8 cellular contexts compared by ENCODE assay signal in genomic region chr17:75978938-75979704, GRCh38. TPM values are rescaled to one million over a fixed set of nuclear protein-coding genes. Genes with fewer than 3 reads are reported as not detected.
DNase-seq lines count a peak whose midpoint lies in the region; ATAC-seq, FAIRE-seq and TF ChIP-seq lines count a peak whose summit lies in the region.

Gene ACOX1 (minus strand): TSS chr17:75979166. CDS start chr17:75979073, 93 bp downstream.
Gene TEN1 (plus strand): TSS chr17:75979240. CDS start chr17:75986193, 6,953 bp downstream.

- H3K9me1 ChIP-seq in keratinocyte (ENCODE audit: control insufficient read depth, extremely low read depth, insufficient read depth, low read length): no peaks in the 10 kb centered on the region

- no peaks in the 10 kb centered on the region for H4K20me1 ChIP-seq in keratinocyte (ENCODE audit: control insufficient read depth, extremely low read depth, insufficient read depth, low read length)

- DNase-seq in AG20443 (ENCODE audit: low spot score): peak; percentile 93
- DNase-seq in NCI-H460 (ENCODE audit: extremely low read depth, low read depth): peak; percentile 96
- DNase-seq in activated CD4-positive, CD25-positive, alpha-beta regulatory T cell treated with anti-CD3 and anti-CD28 coated beads, Interleukin-2, amount 50 U/mL, for 72 hours: peak; percentile 94
- DNase-seq in cerebellar nuclear complex (lab: John Stamatoyannopoulos, UW): peak; percentile 54 to 87
- peak; percentile 73 for DNase-seq in keratinocyte (ENCODE audit: low read depth, low spot score)
- DNase-seq in stimulated activated CD4-positive, alpha-beta T cell treated with anti-CD3 and anti-CD28 coated beads, Interleukin-15, amount 100 ng/mL, for 1 hour (ENCODE audit: low read depth in 1 of 2, low spot score in 1 of 2): peak; percentile 89 to 91

- H3K4me2 ChIP-seq in keratinocyte (ENCODE audit: control insufficient read depth, extremely low read depth, insufficient read depth, low read depth, low read length): peak within 1 kb of the TSS; percentile 79

- H3K36me3 ChIP-seq in keratinocyte (ENCODE audit: control insufficient read depth in 2 of 2, extremely low read depth in 1 of 2, insufficient read depth in 2 of 2, low read length in 2 of 2): peaks cover 0 to 1% of the 10 kb centered on the region in 2 experiments

- H3K27ac ChIP-seq in keratinocyte (ENCODE audit: control insufficient read depth, insufficient read depth, low read length): peak within 1 kb of the TSS; percentile 96

- H3K27me3 ChIP-seq in keratinocyte (ENCODE audit: control insufficient read depth, extremely low read depth, insufficient read depth, low read length): no peaks in the 10 kb centered on the region

- TF ChIP-seq CTCF in keratinocyte (optimal IDR thresholded peaks at IDR 0.05 in 1 of 3, IDR thresholded peaks at IDR 0.05 in 1 of 3, conservative IDR thresholded peaks at IDR 0.05 in 1 of 3; ENCODE audit: extremely low read depth in 1 of 3, insufficient read depth in 2 of 3, low read length in 3 of 3): peak in 2 of 3 experiments; percentile 38 to 43

- dilution Hi-C loops in keratinocyte (cut with MboI; ENCODE audit: extremely low pct_ligation_motif_present, low sequenced_read_pairs): no loop called here

- H3K4me3 ChIP-seq in keratinocyte (ENCODE audit: control insufficient read depth in 2 of 3, extremely low read depth in 1 of 3, insufficient read depth in 2 of 3, low read depth in 1 of 3, low read length in 3 of 3): peak within 1 kb of the TSS; percentile 53 to 83 (median 79)

- peaks cover 35% of the 10 kb centered on the region for H3K4me1 ChIP-seq in keratinocyte (ENCODE audit: control insufficient read depth, extremely low read depth, insufficient read depth, low read length)

- H2AFZ ChIP-seq in keratinocyte (ENCODE audit: control insufficient read depth, low read length): peak within 1 kb of the TSS; percentile 92

- no peaks in the 10 kb centered on the region for H3K9me3 ChIP-seq in keratinocyte (ENCODE audit: control insufficient read depth, low read depth, low read length)

- H3K79me2 ChIP-seq in keratinocyte (ENCODE audit: control insufficient read depth, insufficient read depth, low read length): peaks cover 3% of the 10 kb centered on the region

- peak; percentile 88 for ATAC-seq in GM19035 (IDR thresholded peaks at IDR 0.05; ENCODE audit: unreplicated experiment)
- ATAC-seq in HG03354 (IDR thresholded peaks at IDR 0.05; ENCODE audit: poor library complexity, severe bottlenecking, unreplicated experiment): peak; percentile 91

- FAIRE-seq in keratinocyte (lab: Jason Lieb, UNC): no peak

- peak within 1 kb of the TSS; percentile 95 for H3K9ac ChIP-seq in keratinocyte (ENCODE audit: control insufficient read depth, extremely low read depth, insufficient read depth, low read length)

RNA-seq across cellular contexts. Expression of gene ACOX1, which starts in this region (rescaled TPM):
- 24.9 and 28.4 TPM in 2 replicates for total RNA-seq in NCI-H460 (2014; rRNA removed; shearing (Covaris generic))
- 12.8 and 19.9 TPM in 2 replicates for polyA plus RNA-seq in NCI-H460 (2014; cell fraction: nucleus; rRNA removed)
- polyA plus RNA-seq in keratinocyte: 29.7 to 42.8 TPM (median 31.8 TPM) in 3 replicates
- polyA plus RNA-seq in keratinocyte (2011; ENCODE audit: low read depth): 98.6 TPM
- polyA plus RNA-seq in keratinocyte (2011; cell fraction: cytosol; rRNA removed): 22.9 and 34.2 TPM in 2 replicates
- polyA plus RNA-seq in keratinocyte (2011; cell fraction: nucleus; rRNA removed): 43.9 and 45.2 TPM in 2 replicates
- 17.8 and 61.6 TPM in 2 replicates for polyA plus RNA-seq in keratinocyte (2012; ENCODE audit: low replicate concordance)
- 81.0 to 195 TPM (median 112 TPM) in 3 replicates for polyA minus RNA-seq in keratinocyte
- 98.0 TPM for polyA minus RNA-seq in keratinocyte (2011; cell fraction: cytosol; rRNA and poly(A)+ RNA removed)
- polyA minus RNA-seq in keratinocyte (2011; cell fraction: nucleus; rRNA and poly(A)+ RNA removed): 70.7 and 110 TPM in 2 replicates

RNA-seq across cellular contexts. Expression of gene TEN1, which starts in this region (rescaled TPM):
- 18.2 and 18.9 TPM in 2 replicates for total RNA-seq in NCI-H460 (2014; rRNA removed; shearing (Covaris generic))
- 56.2 and 73.8 TPM in 2 replicates for polyA plus RNA-seq in NCI-H460 (2014; cell fraction: nucleus; rRNA removed)
- polyA plus RNA-seq in keratinocyte: 11.7 to 22.3 TPM (median 15.6 TPM) in 3 replicates
- 15.6 TPM for polyA plus RNA-seq in keratinocyte (2011; ENCODE audit: low read depth)
- 9.3 and 16.9 TPM in 2 replicates for polyA plus RNA-seq in keratinocyte (2011; cell fraction: cytosol; rRNA removed)
- 9.7 and 11.6 TPM in 2 replicates for polyA plus RNA-seq in keratinocyte (2011; cell fraction: nucleus; rRNA removed)
- polyA plus RNA-seq in keratinocyte (2012; ENCODE audit: low replicate concordance): 16.7 and 17.1 TPM in 2 replicates
- 11.0 to 18.5 TPM (median 11.6 TPM) in 3 replicates for polyA minus RNA-seq in keratinocyte
- polyA minus RNA-seq in keratinocyte (2011; cell fraction: cytosol; rRNA and poly(A)+ RNA removed): 19.6 TPM
- 1.2 and 2.1 TPM in 2 replicates for polyA minus RNA-seq in keratinocyte (2011; cell fraction: nucleus; rRNA and poly(A)+ RNA removed)

Comparison
In these comparisons a context has a peak if more than half of its experiments do, and no peak if none do; other contexts are left out.
1. Peak in every context shown above with its lines: DNase-seq, ATAC-seq, H3K4me3 ChIP-seq and H3K27ac ChIP-seq.